16 cellular contexts compared by ENCODE assay signal in genomic region chr14:56813143-56813551, GRCh38. TPM values are rescaled to one million over a fixed set of nuclear protein-coding genes. Genes with fewer than 3 reads are reported as not detected.
DNase-seq lines count a peak whose midpoint lies in the region; ATAC-seq, FAIRE-seq and TF ChIP-seq lines count a peak whose summit lies in the region.
"Had no signal": no experiment of that assay in that cellular context is flagged by ENCODE, and none has a peak within 500 bp of the region (broad histone marks: within the 10 kb centered on the region; RNA-seq: fewer than 3 reads in every experiment).

No MANE protein-coding gene starts in this region.

- TF ChIP-seq CTCF in H1 (IDR thresholded peaks at IDR 0.05; ENCODE audit: control extremely low read depth in 1 of 3, insufficient read depth in 1 of 3, low read depth in 1 of 3, low read length in 3 of 3) (no peak), neural progenitor cell (IDR thresholded peaks at IDR 0.05) (no peak), SK-N-SH (IDR thresholded peaks at IDR 0.05) (no peak)

- no peak overlapping the region for H4K5ac ChIP-seq in H1 (ENCODE audit: insufficient read length, low read depth, low read length)

- H3K27me3 Mint-ChIP-seq in neural progenitor cell (ENCODE audit: insufficient read depth, low read depth), result peaks cover 67% of the 10 kb centered on the region

- H3K18ac ChIP-seq in H1 (ENCODE audit: extremely low read depth, low read length), result no peak overlapping the region; the same call in 1 of the 2 replicates

- peaks cover 16 to 35% (median 28%) of the 10 kb centered on the region in 4 experiments for H3K4me1 ChIP-seq in H1 (replicated peaks in 1 of 4; ENCODE audit: control insufficient read depth in 3 of 4, insufficient read depth in 4 of 4, low read length in 3 of 4)
- peaks cover 70% of the 10 kb centered on the region for H3K4me1 ChIP-seq in neural progenitor cell
- H3K4me1 ChIP-seq in SK-N-SH (ENCODE audit: control insufficient read depth in 1 of 2, insufficient read depth in 2 of 2, low read depth in 1 of 2, low read length in 1 of 2), result no peaks in the 10 kb centered on the region
- H3K4me1 ChIP-seq: BE2C, SJSA1 had no signal

- no peak overlapping the region for H2BK5ac ChIP-seq in H1 (ENCODE audit: low read depth, low read length)

- H4K20me1 ChIP-seq in H1 (replicated peaks in 1 of 2; ENCODE audit: control insufficient read depth in 1 of 2, insufficient read depth in 2 of 2, low read length in 2 of 2) (no peaks in the 10 kb centered on the region), neural progenitor cell (ENCODE audit: low read depth) (peaks cover 21% of the 10 kb centered on the region), SK-N-SH (ENCODE audit: insufficient read depth) (no peaks in the 10 kb centered on the region)

- peaks cover 30% of the 10 kb centered on the region for H3K23me2 ChIP-seq in H1 (ENCODE audit: low read depth, low read length)

- in situ Hi-C loops in ACHN (cut with HindIII; ENCODE audit: low pct_ligation_motif_present, low pct_unique_long_range_greater_than_20kb, low sequenced_read_pairs), result no loop called here

- H3K27me3 ChIP-seq in H7 (ENCODE audit: control insufficient read depth, insufficient read depth, low read length) (peaks cover 100% of the 10 kb centered on the region), H1 (replicated peaks in 1 of 4; ENCODE audit: control insufficient read depth in 3 of 4, extremely low read depth in 1 of 4, insufficient read depth in 3 of 4, low read length in 3 of 4) (peaks cover 36 to 99% (median 81%) of the 10 kb centered on the region in 4 experiments), neural progenitor cell (peaks cover 43% of the 10 kb centered on the region), SK-N-SH (ENCODE audit: insufficient read depth) (peaks cover 93% of the 10 kb centered on the region)

- no peaks in the 10 kb centered on the region for H3K9me3 Mint-ChIP-seq in neural progenitor cell
- H3K9me3 Mint-ChIP-seq: CD4-positive, alpha-beta T cell had no signal

- no peak overlapping the region for H3K4ac ChIP-seq in H1 (replicated peaks; ENCODE audit: insufficient read length, low read depth, low read length)

- H3K56ac ChIP-seq in H1 (replicated peaks; ENCODE audit: insufficient read length, low read depth, low read length), result no peak overlapping the region

- H3K9me3 ChIP-seq in H1 (ENCODE audit: insufficient read depth in 2 of 2, low read depth in 1 of 2, low read length in 1 of 2), result no peaks in the 10 kb centered on the region
- H3K9me3 ChIP-seq in neural progenitor cell (ENCODE audit: low read depth), result no peaks in the 10 kb centered on the region
- H3K9me3 ChIP-seq in SK-N-SH, result no peaks in the 10 kb centered on the region
- H3K9me3 ChIP-seq: BE2C, SJSA1 had no signal

- H3K4me3 Mint-ChIP-seq in neural progenitor cell, result peak overlapping the region; percentile 88
- H3K4me3 Mint-ChIP-seq: CD4-positive, alpha-beta T cell had no signal

- no peak overlapping the region for H3K23ac ChIP-seq in H1 (ENCODE audit: insufficient read length)

- no peak for TF ChIP-seq POLR2A in H1 (IDR thresholded peaks at IDR 0.05; ENCODE audit: control extremely low read depth in 1 of 2, low read depth in 2 of 2, low read length in 2 of 2)

- H3K79me2 ChIP-seq in H1 (ENCODE audit: control insufficient read depth in 1 of 2, insufficient read depth in 2 of 2, low read length in 2 of 2) (peaks cover 0 to 12% of the 10 kb centered on the region in 2 experiments; a peak in 1 of 4 replicates), neural progenitor cell (ENCODE audit: low read depth) (peaks cover 95% of the 10 kb centered on the region), SK-N-SH (ENCODE audit: insufficient read depth) (no peaks in the 10 kb centered on the region)

- H3K36me3 Mint-ChIP-seq in neural progenitor cell, result peaks cover 16% of the 10 kb centered on the region
- H3K36me3 Mint-ChIP-seq: IgD-negative memory B cell had no signal

- no peak overlapping the region for H2BK20ac ChIP-seq in H1 (ENCODE audit: low read length)

- H3K9me2 ChIP-seq in SK-N-SH, result no peaks in the 10 kb centered on the region

- 3% methylated on average over 3 of the region's 3 CpGs; no CpG with 5 or more reads in 1 of the 2 experiments for WGBS in H1 (ENCODE audit: extremely low coverage in 1 of 2, insufficient coverage in 1 of 2, insufficient read length in 1 of 2, insufficient replicate concordance in 2 of 2, low coverage in 1 of 2, low lambda C conversion rate in 2 of 2, missing lambda C conversion rate in 1 of 2), 2 experiments
- 7% methylated on average over 3 of the region's 3 CpGs for WGBS in SK-N-SH (ENCODE audit: low lambda C conversion rate)

- H2BK120ac ChIP-seq in H1 (replicated peaks; ENCODE audit: low read depth, low read length), result no peak overlapping the region

- peak overlapping the region; percentile 95 for H3K27ac Mint-ChIP-seq in neural progenitor cell
- H3K27ac Mint-ChIP-seq: CD4-positive, alpha-beta T cell had no signal

- DNase-seq in H7, result peak; percentile 71
- peak; percentile 96 for DNase-seq in NCI-H82 (lab: John Stamatoyannopoulos, UW)
- peak in 1 of 2 experiments; percentile 52 for DNase-seq in H1 (ENCODE audit: low read depth in 1 of 2, low spot score in 2 of 2)
- DNase-seq in neural progenitor cell (ENCODE audit: low spot score), result peak; percentile 55
- DNase-seq in ACHN, result no peak
- no peak for DNase-seq in SK-N-SH
- DNase-seq: BE2C; CD4-positive, alpha-beta T cell; DMS79; GM23248; NCI-H187; NCI-H748 treated with DMSO at 0.1 percent for 48 hours; PC-9 had no signal

- POLR2A ChIA-PET in H1 (lab: Charles Lee; ENCODE audit: partially characterized antibody), result interaction anchor here (0.6 to 4.6 kb wide), 7 partner anchors 9 to 90 kb away, joined by 3 to 53 read pairs (median 3); no protein-coding TSS in a partner anchor
- POLR2A ChIA-PET in SK-N-SH (lab: Yijun Ruan, JAX), result no interaction called here

- H3K9ac ChIP-seq in H1 (replicated peaks in 1 of 4; ENCODE audit: extremely low read depth in 1 of 4, low read depth in 3 of 4, low read length in 3 of 4) (no peak overlapping the region), neural progenitor cell (no peak overlapping the region), SK-N-SH (no peak overlapping the region)
- H3K9ac ChIP-seq: GM23248 had no signal

- H2BK15ac ChIP-seq in H1 (ENCODE audit: low read length), result no peak overlapping the region

- H3K4me2 ChIP-seq in H1 (ENCODE audit: insufficient read depth in 1 of 2, low read depth in 2 of 2, low read length in 2 of 2) (peak overlapping the region; percentile 75 to 87; a peak in 3 of 4 replicates), neural progenitor cell (peak overlapping the region; percentile 97), SK-N-SH (no peak overlapping the region)
- H3K4me2 ChIP-seq: PC-9 had no signal

- no peak overlapping the region for H3K14ac ChIP-seq in H1 (ENCODE audit: insufficient read length)

- H2AFZ ChIP-seq in H1 (ENCODE audit: low read length) (no peak overlapping the region), neural progenitor cell (replicated peaks) (no peak overlapping the region), SK-N-SH (ENCODE audit: low read depth) (no peak overlapping the region)
- H2AFZ ChIP-seq: GM23248, PC-9 had no signal

- no peak overlapping the region for H2AK5ac ChIP-seq in H1 (ENCODE audit: low read depth, low read length)

- H3K4me3 ChIP-seq in H7 (ENCODE audit: insufficient read depth, low read depth, low read length) (no peak overlapping the region), H1 (ENCODE audit: extremely low read depth in 1 of 4, insufficient read depth in 2 of 4, low read depth in 3 of 4, low read length in 4 of 4) (peak overlapping the region in 3 of 4 experiments; percentile 34 to 90 (median 78); a peak in 4 of 8 replicates), neural progenitor cell (peak overlapping the region; percentile 98), SK-N-SH (ENCODE audit: low read depth in 2 of 2, low read length in 1 of 2) (no peak overlapping the region)
- H3K4me3 ChIP-seq: GM23248, PC-9, SJSA1 had no signal

- no peaks in the 10 kb centered on the region for H3K36me3 ChIP-seq in H7 (replicated peaks; ENCODE audit: control insufficient read depth, insufficient read depth, low read length)
- H3K36me3 ChIP-seq in H1 (ENCODE audit: control insufficient read depth in 2 of 4, insufficient read depth in 4 of 4, low read length in 3 of 4), result no peaks in the 10 kb centered on the region; a peak in 1 of 8 replicates
- H3K36me3 ChIP-seq in neural progenitor cell, result no peaks in the 10 kb centered on the region
- H3K36me3 ChIP-seq in SK-N-SH (replicated peaks in 1 of 2; ENCODE audit: control insufficient read depth in 1 of 2, insufficient read depth in 2 of 2, low read length in 1 of 2), result no peaks in the 10 kb centered on the region
- H3K36me3 ChIP-seq: BE2C, SJSA1 had no signal

- H4K8ac ChIP-seq in H1 (ENCODE audit: extremely low read depth, insufficient read depth, low read length), result no peak overlapping the region

- H2BK12ac ChIP-seq in H1 (ENCODE audit: low read depth, low read length), result no peak overlapping the region

- H3K27ac ChIP-seq in H1 (ENCODE audit: low read depth, low read length) (no peak overlapping the region), neural progenitor cell (peak overlapping the region; percentile 6), SK-N-SH (ENCODE audit: low read depth in 2 of 2, low read length in 1 of 2) (no peak overlapping the region)
- H3K27ac ChIP-seq: GM23248, PC-9, SJSA1 had no signal

- TF ChIP-seq RAD21 in H1 (IDR thresholded peaks at IDR 0.05 in 1 of 2, conservative IDR thresholded peaks at IDR 0.05 in 1 of 2; ENCODE audit: low read depth in 2 of 2, low read length in 2 of 2), result no peak
- no peak for TF ChIP-seq RAD21 in SK-N-SH (IDR thresholded peaks at IDR 0.05; ENCODE audit: low read length)

- FAIRE-seq in H1 (lab: Jason Lieb, UNC), result no peak

- H3F3A ChIP-seq in neural progenitor cell (ENCODE audit: low read depth) (peaks cover 86% of the 10 kb centered on the region), SK-N-SH (replicated peaks; ENCODE audit: insufficient read depth) (no peaks in the 10 kb centered on the region)

- H4K91ac ChIP-seq in H1 (replicated peaks; ENCODE audit: insufficient read length, low read length), result no peak overlapping the region

- ATAC-seq in GM21447 (IDR thresholded peaks at IDR 0.05; ENCODE audit: unreplicated experiment), result no peak

- CTCF ChIA-PET in H1 (lab: Charles Lee; ENCODE audit: partially characterized antibody), result interaction anchor here (0.6 to 4.5 kb wide), 8 partner anchors 11 to 975 kb away, joined by 3 to 19 read pairs (median 3); no protein-coding TSS in a partner anchor
- CTCF ChIA-PET in SK-N-SH (lab: Yijun Ruan, JAX), result interaction anchor here (0.6 to 1.0 kb wide), 2 partner anchors 10 to 40 kb away, joined by 3 to 4 read pairs; no protein-coding TSS in a partner anchor

- no peak for TF ChIP-seq EP300 in H1 (IDR thresholded peaks at IDR 0.05; ENCODE audit: borderline replicate concordance in 1 of 2, low read depth in 2 of 2, low read length in 2 of 2)
- no peak for TF ChIP-seq EP300 in SK-N-SH (IDR thresholded peaks at IDR 0.05; ENCODE audit: borderline replicate concordance in 1 of 2, low read depth in 1 of 2, low read length in 1 of 2)

- H3K4me1 Mint-ChIP-seq in neural progenitor cell, result peaks cover 42% of the 10 kb centered on the region

- H3K79me1 ChIP-seq in H1 (ENCODE audit: low read depth, low read length), result no peaks in the 10 kb centered on the region

RNA-seq across cellular contexts. Expression of gene OTX2, which starts 2.9 kb away (rescaled TPM):
- 85.8 and 148 TPM in 2 replicates for total RNA-seq in H7 (2014; rRNA removed; shearing (Covaris generic))
- total RNA-seq in H1 (2021; fragmentation: NEBNext Ultra II Directional; extraction: Animal tissue kit (Norgen Biotek cat#: 25700)), result 33.9 and 37.6 TPM in 2 replicates
- polyA plus RNA-seq in H1 (2011; rRNA removed), result 145 and 155 TPM in 2 replicates
- polyA plus RNA-seq in H1 (2011; cell fraction: cytosol; rRNA removed), result 128 TPM
- 155 TPM for polyA plus RNA-seq in H1 (2011; cell fraction: nucleus; rRNA removed)
- polyA plus RNA-seq in H1 (2012, experiment 1 of 2), result 87.4 to 98.7 TPM (median 90.9 TPM) in 4 replicates
- polyA plus RNA-seq in H1 (2012, experiment 2 of 2), result 20.6 TPM
- 14.9 TPM for polyA plus RNA-seq in H1 (2013, experiment 1 of 2)
- 12.8 TPM for polyA plus RNA-seq in H1 (2013, experiment 2 of 2)
- 345 and 397 TPM in 2 replicates for polyA minus RNA-seq in H1 (2011; rRNA and poly(A)+ RNA removed)
- polyA minus RNA-seq in H1 (2011; cell fraction: cytosol; rRNA and poly(A)+ RNA removed), result 105 TPM
- 216 TPM for polyA minus RNA-seq in H1 (2011; cell fraction: nucleus; rRNA and poly(A)+ RNA removed)
- total RNA-seq in neural progenitor cell (ENCODE audit: low replicate concordance), result 453 and 513 TPM in 2 replicates
- polyA plus RNA-seq in SK-N-SH (2012; rRNA removed), result not detected in 2 replicates
- polyA plus RNA-seq in SK-N-SH (2012; cell fraction: cytosol; rRNA removed), result not detected in 2 replicates
- polyA plus RNA-seq in SK-N-SH (2012; cell fraction: nucleus; rRNA removed), result not detected in 2 replicates
- total RNA-seq: CD4-positive, alpha-beta T cell; GM23248; PC-9; SJSA1 had no signal
- polyA plus RNA-seq: GM23248, IgD-negative memory B cell had no signal

Comparison
In these comparisons a context has a peak if more than half of its experiments do, and no peak if none do; other contexts are left out.
1. DNase-seq: peak in H7 (single experiment), NCI-H82 (single experiment) and neural progenitor cell (single experiment); none in ACHN (single experiment) and SK-N-SH (single experiment).
2. H3K4me3 ChIP-seq: peak in H1 (3 of 4) and neural progenitor cell (single experiment); none in H7 (single experiment) and SK-N-SH (0 of 2).